ENCODE assay signal across 9 cellular contexts in the genomic region with DNA sequence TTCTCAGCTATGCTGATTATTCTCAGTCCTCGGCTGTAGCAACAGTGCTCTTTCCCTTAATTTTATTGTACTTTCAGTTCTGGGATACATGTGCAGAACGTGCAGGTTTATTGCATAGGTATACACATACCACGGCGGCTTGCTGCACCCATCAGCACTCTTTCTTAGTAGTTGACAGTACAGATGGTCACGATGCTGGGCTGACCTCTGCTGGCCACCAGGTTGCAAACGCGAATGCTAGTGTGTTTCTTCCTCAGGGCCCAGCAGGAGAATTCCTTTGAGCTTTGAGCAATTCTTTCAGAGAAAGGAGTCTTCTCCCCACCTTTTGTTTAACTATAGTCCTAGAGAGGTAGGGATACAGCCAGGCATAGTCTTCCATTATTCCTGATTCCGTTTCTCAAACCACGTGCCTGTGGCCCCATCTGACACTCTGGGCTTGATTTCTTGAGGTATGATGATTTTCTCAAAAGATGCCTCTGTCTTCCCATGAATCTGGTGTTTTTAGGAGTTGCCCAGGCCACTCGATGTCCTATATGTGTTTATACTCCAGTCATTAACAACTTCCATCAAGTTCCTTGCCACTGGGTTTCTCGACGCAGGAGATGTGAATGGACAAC. TPM values are rescaled to one million over a fixed set of nuclear protein-coding genes. Genes with fewer than 3 reads are reported as not detected.
DNase-seq lines count a peak whose midpoint lies in the region; ATAC-seq and TF ChIP-seq lines count a peak whose summit lies in the region.
"Had no signal": no experiment of that assay in that cellular context is flagged by ENCODE, and none has a peak within 500 bp of the region (broad histone marks: within the 10 kb centered on the region; RNA-seq: fewer than 3 reads in every experiment).

No MANE protein-coding gene starts in this region.

- DNase-seq in ELR (ENCODE audit: low read depth) (peak; percentile 8), NCI-H1105 (lab: John Stamatoyannopoulos, UW) (peak; percentile 40), body of pancreas (peak; percentile 11 to 45 (median 28)), lower lobe of right lung (peak; percentile 54), NCI-H226 (no peak)

- 28 to 34% methylated on average over 12 of the region's 12 CpGs for WGBS in body of pancreas, 2 donors
- WGBS in gastroesophageal sphincter (ENCODE audit: low coverage in 1 of 2), 2 donors: 20 to 34% methylated on average over 8 to 12 of the region's 12 CpGs

- H3K4me3 ChIP-seq in body of pancreas: no peak overlapping the region
- no peak overlapping the region for H3K4me3 ChIP-seq in lower lobe of right lung
- H3K4me3 ChIP-seq in gastroesophageal sphincter: no peak overlapping the region

- TF ChIP-seq CTCF in body of pancreas (IDR thresholded peaks at IDR 0.05): peak in 5 of 7 experiments; percentile 12 to 41 (median 27)
- peak; percentile 37 for TF ChIP-seq CTCF in lower lobe of right lung (IDR thresholded peaks at IDR 0.05)
- no peak for TF ChIP-seq CTCF in gastroesophageal sphincter (IDR thresholded peaks at IDR 0.05)

- ATAC-seq in body of pancreas (no peak), lower lobe of right lung (peak; percentile 84), gastroesophageal sphincter (no peak), HG02852 (IDR thresholded peaks at IDR 0.05; ENCODE audit: unreplicated experiment) (no peak), GM18519 (IDR thresholded peaks at IDR 0.05; ENCODE audit: low FRiP score, unreplicated experiment) (no peak)

- TF ChIP-seq POLR2A in body of pancreas (IDR thresholded peaks at IDR 0.05) (no peak), gastroesophageal sphincter (IDR thresholded peaks at IDR 0.05) (no peak)

- H3K27ac ChIP-seq in body of pancreas (no peak overlapping the region), lower lobe of right lung (no peak overlapping the region), gastroesophageal sphincter (no peak overlapping the region)

- intact Hi-C loops in body of pancreas (cut with DNase I) (no loop called here), lower lobe of right lung (cut with DNase I) (no loop called here)

- H3K9me3 ChIP-seq in body of pancreas (no peaks in the 10 kb centered on the region), lower lobe of right lung (no peaks in the 10 kb centered on the region), gastroesophageal sphincter (no peaks in the 10 kb centered on the region)

- H3K36me3 ChIP-seq in body of pancreas (replicated peaks in 1 of 2; ENCODE audit: insufficient read depth in 1 of 2, low read depth in 2 of 2): no peaks in the 10 kb centered on the region
- no peaks in the 10 kb centered on the region for H3K36me3 ChIP-seq in lower lobe of right lung
- no peaks in the 10 kb centered on the region for H3K36me3 ChIP-seq in gastroesophageal sphincter

- no peaks in the 10 kb centered on the region for H3K4me1 ChIP-seq in body of pancreas
- H3K4me1 ChIP-seq in lower lobe of right lung: no peaks in the 10 kb centered on the region
- H3K4me1 ChIP-seq in gastroesophageal sphincter: no peaks in the 10 kb centered on the region

- no peak for TF ChIP-seq EP300 in gastroesophageal sphincter (IDR thresholded peaks at IDR 0.05)

- H3K27me3 ChIP-seq in body of pancreas: no peaks in the 10 kb centered on the region
- no peaks in the 10 kb centered on the region for H3K27me3 ChIP-seq in lower lobe of right lung (ENCODE audit: low read depth)
- no peaks in the 10 kb centered on the region for H3K27me3 ChIP-seq in gastroesophageal sphincter

RNA-seq across cellular contexts. Expression of gene CDC14C, which starts 48.9 kb away (rescaled TPM):
- total RNA-seq in body of pancreas (not detected), lower lobe of right lung (not detected), gastroesophageal sphincter (not detected)
- total RNA-seq: endothelial cell of umbilical vein had no signal

Comparison
In these comparisons a context has a peak if more than half of its experiments do, and no peak if none do; other contexts are left out.
1. ATAC-seq: peak in lower lobe of right lung (2 of 2); none in body of pancreas (single experiment), gastroesophageal sphincter (single experiment), HG02852 (single experiment) and GM18519 (single experiment).
2. CTCF ChIP-seq: peak in body of pancreas (5 of 7) and lower lobe of right lung (single experiment); none in gastroesophageal sphincter (0 of 4).